ENCODE assay signal across 23 cellular contexts in genomic region chr3:15263926-15264325, GRCh38. TPM values are rescaled to one million over a fixed set of nuclear protein-coding genes. Genes with fewer than 3 reads are reported as not detected.
DNase-seq lines count a peak whose midpoint lies in the region; ATAC-seq and TF ChIP-seq lines count a peak whose summit lies in the region.
"Had no signal": no experiment of that assay in that cellular context is flagged by ENCODE, and none has a peak within 500 bp of the region (broad histone marks: within the 10 kb centered on the region; RNA-seq: fewer than 3 reads in every experiment).

No MANE protein-coding gene starts in this region.

- ATAC-seq in stimulated activated naive CD8-positive, alpha-beta T cell treated with anti-CD3 and anti-CD28 coated beads, Interleukin-15, amount 100 ng/mL, for 72 hours: no peak
- no peak for ATAC-seq in lower lobe of right lung
- no peak for ATAC-seq in GM21360 (IDR thresholded peaks at IDR 0.05; ENCODE audit: unreplicated experiment)
- ATAC-seq: left cardiac atrium, Panc1, psoas muscle had no signal

- peaks cover 15% of the 10 kb centered on the region for H3K4me1 Mint-ChIP-seq in stimulated activated naive CD8-positive, alpha-beta T cell treated with anti-CD3 and anti-CD28 coated beads, Interleukin-15, Interleukin-2, amounts not matched to agents 100 ng/mL and 50 ng/mL, for 24 hours (ENCODE audit: low read depth)
- peaks cover 32% of the 10 kb centered on the region for H3K4me1 Mint-ChIP-seq in stimulated activated naive CD8-positive, alpha-beta T cell treated with anti-CD3 and anti-CD28 coated beads, Interleukin-15, amount 100 ng/mL, for 72 hours

- peak overlapping the region; percentile 33 for H3K27ac Mint-ChIP-seq in stimulated activated naive CD8-positive, alpha-beta T cell treated with anti-CD3 and anti-CD28 coated beads, Interleukin-15, Interleukin-2, amounts not matched to agents 100 ng/mL and 50 ng/mL, for 24 hours
- H3K27ac Mint-ChIP-seq in stimulated activated naive CD8-positive, alpha-beta T cell treated with anti-CD3 and anti-CD28 coated beads, Interleukin-15, amount 100 ng/mL, for 72 hours: no peak overlapping the region
- H3K27ac Mint-ChIP-seq: dendritic cell treated with granulocyte-macrophage colony-stimulating factor and Interleukin-4, amounts not matched to agents 40 ng/mL and 50 ng/mL, for 4 days had no signal

- H3F3A ChIP-seq in smooth muscle cell (ENCODE audit: low read depth): peaks cover 15% of the 10 kb centered on the region

- intact Hi-C loops in lower lobe of right lung (cut with DNase I): loop anchor here (10.0 kb wide), 1 partner anchor 111 kb away; no protein-coding TSS in a partner anchor

- peak overlapping the region; percentile 6 for H3K9ac ChIP-seq in smooth muscle cell (ENCODE audit: low read depth)
- H3K9ac ChIP-seq: BLaER1 treated with 17β-estradiol and CSF1 and Interleukin-3, amounts not matched to agents 10 nM and 100 nM had no signal

- H3K79me2 ChIP-seq in smooth muscle cell (ENCODE audit: low read depth): peaks cover 14% of the 10 kb centered on the region

- H3K4me3 ChIP-seq in lower lobe of right lung (no peak overlapping the region), smooth muscle cell (no peak overlapping the region)
- H3K4me3 ChIP-seq: BLaER1 treated with 17β-estradiol and CSF1 and Interleukin-3, amounts not matched to agents 10 nM and 100 nM; HAP-1; psoas muscle; upper lobe of left lung had no signal

- no peak for TF ChIP-seq CTCF in lower lobe of right lung (IDR thresholded peaks at IDR 0.05)
- no peak for TF ChIP-seq CTCF in smooth muscle cell (IDR thresholded peaks at IDR 0.05; ENCODE audit: borderline replicate concordance, insufficient read depth, poor library complexity, severe bottlenecking)

- no peak overlapping the region for H3K4me2 ChIP-seq in smooth muscle cell

- H2AFZ ChIP-seq in smooth muscle cell (ENCODE audit: low read depth): no peak overlapping the region

- peaks cover 39% of the 10 kb centered on the region for H3K36me3 ChIP-seq in lower lobe of right lung
- H3K36me3 ChIP-seq in smooth muscle cell (ENCODE audit: low read depth): no peaks in the 10 kb centered on the region
- H3K36me3 ChIP-seq: HAP-1 had no signal

- H3K9me3 ChIP-seq in lower lobe of right lung: no peaks in the 10 kb centered on the region
- no peaks in the 10 kb centered on the region for H3K9me3 ChIP-seq in smooth muscle cell (replicated peaks; ENCODE audit: low read depth)
- H3K9me3 ChIP-seq: BLaER1 treated with 17β-estradiol and CSF1 and Interleukin-3, amounts not matched to agents 10 nM and 100 nM; HAP-1; psoas muscle; upper lobe of left lung had no signal

- H3K4me1 ChIP-seq in lower lobe of right lung (peaks cover 30% of the 10 kb centered on the region), smooth muscle cell (ENCODE audit: low read depth) (no peaks in the 10 kb centered on the region)
- H3K4me1 ChIP-seq: HAP-1 had no signal

- WGBS in smooth muscle cell (ENCODE audit: low lambda C conversion rate): 92% methylated on average over 2 of the region's 2 CpGs

- DNase-seq in stimulated activated naive CD8-positive, alpha-beta T cell treated with anti-CD3 and anti-CD28 coated beads, Interleukin-15, amount 100 ng/mL, for 72 hours: no peak
- DNase-seq in lower lobe of right lung (no peak), smooth muscle cell (lab: John Stamatoyannopoulos, UW; ENCODE audit: unreplicated experiment) (no peak), OCI-M2 (lab: John Stamatoyannopoulos, UW; ENCODE audit: unreplicated experiment) (no peak), hippocampal formation (lab: John Stamatoyannopoulos, UW) (no peak), Ammon's horn (ENCODE audit: low spot score) (no peak)
- DNase-seq: activated CD4-positive, alpha-beta T cell treated with anti-CD3 and anti-CD28 coated beads for 4 hours; activated effector memory CD4-positive, alpha-beta T cell treated with anti-CD3 and anti-CD28 coated beads, Interleukin-2, amount 50 U/mL, for 16 hours; left cardiac atrium; mesendoderm; NCI-H1417 treated with DMSO at 0.1 percent for 48 hours; NCI-H510A; psoas muscle; SIG-M5; stimulated activated CD4-positive, alpha-beta T cell treated with anti-CD3 and anti-CD28 coated beads, Interleukin-1b, Interleukin-23, amount 100 ng/mL, for 48 hours; upper lobe of left lung had no signal

- H3K9me3 Mint-ChIP-seq in stimulated activated naive CD8-positive, alpha-beta T cell treated with anti-CD3 and anti-CD28 coated beads, Interleukin-15, Interleukin-2, amounts not matched to agents 100 ng/mL and 50 ng/mL, for 24 hours: no peaks in the 10 kb centered on the region
- H3K9me3 Mint-ChIP-seq in stimulated activated naive CD8-positive, alpha-beta T cell treated with anti-CD3 and anti-CD28 coated beads, Interleukin-15, amount 100 ng/mL, for 72 hours: no peaks in the 10 kb centered on the region
- H3K9me3 Mint-ChIP-seq: dendritic cell treated with granulocyte-macrophage colony-stimulating factor and Interleukin-4, amounts not matched to agents 40 ng/mL and 50 ng/mL, for 4 days; IgD-negative memory B cell had no signal

- no peaks in the 10 kb centered on the region for H3K27me3 ChIP-seq in lower lobe of right lung (ENCODE audit: low read depth)
- H3K27me3 ChIP-seq in smooth muscle cell (ENCODE audit: low read depth): no peaks in the 10 kb centered on the region
- H3K27me3 ChIP-seq: upper lobe of left lung had no signal

- no peak overlapping the region for H3K4me3 Mint-ChIP-seq in stimulated activated naive CD8-positive, alpha-beta T cell treated with anti-CD3 and anti-CD28 coated beads, Interleukin-15, Interleukin-2, amounts not matched to agents 100 ng/mL and 50 ng/mL, for 24 hours
- H3K4me3 Mint-ChIP-seq in stimulated activated naive CD8-positive, alpha-beta T cell treated with anti-CD3 and anti-CD28 coated beads, Interleukin-15, amount 100 ng/mL, for 72 hours: no peak overlapping the region
- H3K4me3 Mint-ChIP-seq: dendritic cell treated with granulocyte-macrophage colony-stimulating factor and Interleukin-4, amounts not matched to agents 40 ng/mL and 50 ng/mL, for 4 days had no signal

- peaks cover 23% of the 10 kb centered on the region for H3K36me3 Mint-ChIP-seq in stimulated activated naive CD8-positive, alpha-beta T cell treated with anti-CD3 and anti-CD28 coated beads, Interleukin-15, Interleukin-2, amounts not matched to agents 100 ng/mL and 50 ng/mL, for 24 hours (ENCODE audit: low read depth)
- H3K36me3 Mint-ChIP-seq: IgD-negative memory B cell had no signal

- no peaks in the 10 kb centered on the region for H3K27me3 Mint-ChIP-seq in stimulated activated naive CD8-positive, alpha-beta T cell treated with anti-CD3 and anti-CD28 coated beads, Interleukin-15, Interleukin-2, amounts not matched to agents 100 ng/mL and 50 ng/mL, for 24 hours
- no peaks in the 10 kb centered on the region for H3K27me3 Mint-ChIP-seq in stimulated activated naive CD8-positive, alpha-beta T cell treated with anti-CD3 and anti-CD28 coated beads, Interleukin-15, amount 100 ng/mL, for 72 hours
- H3K27me3 Mint-ChIP-seq: dendritic cell treated with granulocyte-macrophage colony-stimulating factor and Interleukin-4, amounts not matched to agents 40 ng/mL and 50 ng/mL, for 4 days; IgD-negative memory B cell had no signal

- H3K27ac ChIP-seq in lower lobe of right lung (peak overlapping the region; percentile 4), smooth muscle cell (ENCODE audit: low read depth) (no peak overlapping the region)
- H3K27ac ChIP-seq: BLaER1 treated with 17β-estradiol and CSF1 and Interleukin-3, amounts not matched to agents 10 nM and 100 nM; psoas muscle had no signal

- H4K20me1 ChIP-seq in smooth muscle cell (ENCODE audit: low read depth): no peaks in the 10 kb centered on the region

RNA-seq across cellular contexts. Expression of gene CAPN7, which starts 57.9 kb away (rescaled TPM):
- total RNA-seq in lower lobe of right lung (49.4 TPM), smooth muscle cell (38.7 and 45.8 TPM in 2 replicates)
- polyA plus RNA-seq in smooth muscle cell: 20.5 and 26.0 TPM in 2 replicates
